Comparison of ENCODE assay signal across 25 cellular contexts in genomic region chr1:24958766-24959622, GRCh38. TPM values are rescaled to one million over a fixed set of nuclear protein-coding genes. Genes with fewer than 3 reads are reported as not detected.
DNase-seq lines count a peak whose midpoint lies in the region; TF ChIP-seq lines count a peak whose summit lies in the region.
"Had no signal": no experiment of that assay in that cellular context is flagged by ENCODE, and none has a peak within 500 bp of the region (broad histone marks: within the 10 kb centered on the region; RNA-seq: fewer than 3 reads in every experiment).

No MANE protein-coding gene starts in this region.

- peak overlapping the region; percentile 1 for H2BK120ac ChIP-seq in trophoblast cell (ENCODE audit: insufficient read depth, low read length, poor library complexity)

- H3K79me1 ChIP-seq in trophoblast cell (ENCODE audit: low read length) = peaks cover 3% of the 10 kb centered on the region

- peak overlapping the region; percentile 33 for H4K8ac ChIP-seq in trophoblast cell (ENCODE audit: low read depth, low read length)

- CTCF ChIA-PET in activated CD4-positive, alpha-beta T cell treated with anti-CD3 and anti-CD28 coated beads, Interleukin-2, amount 10 ng/mL, durations not matched to agents 7 days and 5 days (lab: Charles Lee) = interaction anchor here (0.9 to 1.2 kb wide), 4 partner anchors 12 to 78 kb away, joined by 3 read pairs; no protein-coding TSS in a partner anchor
- CTCF ChIA-PET in A673 (lab: Charles Lee) = no interaction called here

- no peak overlapping the region for H3K4me2 ChIP-seq in trophoblast cell (ENCODE audit: low read length)
- H3K4me2 ChIP-seq: A549 had no signal

- DNase-seq in activated CD4-positive, alpha-beta T cell treated with anti-CD3 and anti-CD28 coated beads, Interleukin-2, amount 10 ng/mL, durations not matched to agents 7 days and 5 days = no peak
- DNase-seq in activated CD4-positive, alpha-beta T cell treated with anti-CD3 and anti-CD28 coated beads, Interleukin-2, amount 50 U/mL, for 48 hours = no peak
- no peak for DNase-seq in GM12864 (ENCODE audit: low read depth)
- no peak for DNase-seq in activated T-helper 1 cell treated with anti-CD3 and anti-CD28 coated beads, Interleukin-12 subunit alpha, Interleukin-12 subunit beta, Interleukin-2, Interleukin-4 antibody, amounts not matched to agents 30 ng/mL and 10 ng/mL and 1 ng/mL, durations not matched to agents 14 hours and 24 hours and 36 hours (ENCODE audit: low spot score)
- no peak for DNase-seq in trophoblast cell
- no peak for DNase-seq in A673 (ENCODE audit: low spot score)
- no peak for DNase-seq in GDM1 (lab: John Stamatoyannopoulos, UW)
- no peak for DNase-seq in NCI-H1417 treated with DMSO at 0.1 percent for 48 hours (lab: John Stamatoyannopoulos, UW)
- DNase-seq: activated effector memory CD4-positive, alpha-beta T cell treated with anti-CD3 and anti-CD28 coated beads, Interleukin-2, amount 50 U/mL, for 16 hours; C1 segment of cervical spinal cord; cerebellar nuclear complex; H7; hippocampal formation; Kasumi-1; NCI-H1092; NCI-H2029 treated with DMSO at 0.1 percent for 48 hours; NCI-H345; SJCRH30; stimulated activated CD4-positive, alpha-beta T cell treated with anti-CD3 and anti-CD28 coated beads, Interleukin-12 subunit alpha, Interleukin-12 subunit beta, amount 100 ng/mL, for 4 hours; testis; WERI-Rb-1 had no signal

- H3K27me3 Mint-ChIP-seq in activated CD4-positive, alpha-beta T cell treated with anti-CD3 and anti-CD28 coated beads, Interleukin-2, amount 10 ng/mL, durations not matched to agents 7 days and 5 days = no peaks in the 10 kb centered on the region
- no peaks in the 10 kb centered on the region for H3K27me3 Mint-ChIP-seq in activated T-helper 1 cell treated with anti-CD3 and anti-CD28 coated beads, Interleukin-12 subunit alpha, Interleukin-12 subunit beta, Interleukin-2, Interleukin-4 antibody, amounts not matched to agents 30 ng/mL and 10 ng/mL and 1 ng/mL, durations not matched to agents 14 hours and 24 hours and 36 hours (ENCODE audit: insufficient read depth)

- H2AFZ ChIP-seq in trophoblast cell (ENCODE audit: insufficient read depth, low read length, poor library complexity) = no peak overlapping the region

- peak overlapping the region; percentile 58 for H3K18ac ChIP-seq in trophoblast cell (ENCODE audit: low read length)

- peak overlapping the region; percentile 10 for H2AK5ac ChIP-seq in trophoblast cell (ENCODE audit: low read length)

- H3K27me3 ChIP-seq in trophoblast cell (ENCODE audit: insufficient read depth, low read length) (no peaks in the 10 kb centered on the region), A673 (replicated peaks; ENCODE audit: insufficient read depth, low read depth, low read length, poor library complexity) (no peaks in the 10 kb centered on the region)
- H3K27me3 ChIP-seq: ascending aorta, testis had no signal

- H4K91ac ChIP-seq in trophoblast cell (ENCODE audit: low read depth, low read length) = peak overlapping the region; percentile 68

- no peak overlapping the region for H4K12ac ChIP-seq in trophoblast cell (ENCODE audit: low read depth, low read length)

- H3K23ac ChIP-seq in trophoblast cell (ENCODE audit: low read length) = no peak overlapping the region

- no peaks in the 10 kb centered on the region for H3K9me3 Mint-ChIP-seq in activated CD4-positive, alpha-beta T cell treated with anti-CD3 and anti-CD28 coated beads, Interleukin-2, amount 10 ng/mL, durations not matched to agents 7 days and 5 days
- H3K9me3 Mint-ChIP-seq in activated T-helper 1 cell treated with anti-CD3 and anti-CD28 coated beads, Interleukin-12 subunit alpha, Interleukin-12 subunit beta, Interleukin-2, Interleukin-4 antibody, amounts not matched to agents 30 ng/mL and 10 ng/mL and 1 ng/mL, durations not matched to agents 14 hours and 24 hours and 36 hours = no peaks in the 10 kb centered on the region

- peak overlapping the region; percentile 68 for H3K27ac Mint-ChIP-seq in activated CD4-positive, alpha-beta T cell treated with anti-CD3 and anti-CD28 coated beads, Interleukin-2, amount 10 ng/mL, durations not matched to agents 7 days and 5 days
- peak overlapping the region; percentile 90 for H3K27ac Mint-ChIP-seq in activated T-helper 1 cell treated with anti-CD3 and anti-CD28 coated beads, Interleukin-12 subunit alpha, Interleukin-12 subunit beta, Interleukin-2, Interleukin-4 antibody, amounts not matched to agents 30 ng/mL and 10 ng/mL and 1 ng/mL, durations not matched to agents 14 hours and 24 hours and 36 hours

- peak overlapping the region; percentile 6 for H3K4ac ChIP-seq in trophoblast cell (ENCODE audit: low read depth, low read length)

- peak overlapping the region; percentile 48 for H3K4me3 Mint-ChIP-seq in activated CD4-positive, alpha-beta T cell treated with anti-CD3 and anti-CD28 coated beads, Interleukin-2, amount 10 ng/mL, durations not matched to agents 7 days and 5 days
- peak overlapping the region; percentile 93 for H3K4me3 Mint-ChIP-seq in activated T-helper 1 cell treated with anti-CD3 and anti-CD28 coated beads, Interleukin-12 subunit alpha, Interleukin-12 subunit beta, Interleukin-2, Interleukin-4 antibody, amounts not matched to agents 30 ng/mL and 10 ng/mL and 1 ng/mL, durations not matched to agents 14 hours and 24 hours and 36 hours

- POLR2A ChIA-PET in activated CD4-positive, alpha-beta T cell treated with anti-CD3 and anti-CD28 coated beads, Interleukin-2, amount 10 ng/mL, durations not matched to agents 7 days and 5 days (lab: Charles Lee) = no interaction called here
- POLR2A ChIA-PET in A673 (lab: Charles Lee; ENCODE audit: low non-redundant PET) = no interaction called here

- H3K4me1 ChIP-seq in trophoblast cell (ENCODE audit: control insufficient read depth in 1 of 2, insufficient read depth in 2 of 2, low read length in 2 of 2) (peaks cover 15 to 21% of the 10 kb centered on the region in 2 experiments), A673 (ENCODE audit: insufficient read depth, low read length, poor library complexity, severe bottlenecking) (no peaks in the 10 kb centered on the region)
- H3K4me1 ChIP-seq: A549, ascending aorta, SJCRH30, testis had no signal

- no peak overlapping the region for H2BK5ac ChIP-seq in trophoblast cell (ENCODE audit: low read depth, low read length, poor library complexity)

- H3K14ac ChIP-seq in trophoblast cell (ENCODE audit: low read length) = peak overlapping the region; percentile 30

- no peak overlapping the region for H3K9ac ChIP-seq in trophoblast cell (ENCODE audit: low read length)

- no CpG with 5 or more reads among the region's 23 CpGs for WGBS in trophoblast cell (ENCODE audit: extremely low coverage, insufficient coverage, insufficient read length)

- peaks cover 74% of the 10 kb centered on the region for H3K36me3 Mint-ChIP-seq in activated CD4-positive, alpha-beta T cell treated with anti-CD3 and anti-CD28 coated beads, Interleukin-2, amount 10 ng/mL, durations not matched to agents 7 days and 5 days (ENCODE audit: low read depth)
- peaks cover 77% of the 10 kb centered on the region for H3K36me3 Mint-ChIP-seq in activated T-helper 1 cell treated with anti-CD3 and anti-CD28 coated beads, Interleukin-12 subunit alpha, Interleukin-12 subunit beta, Interleukin-2, Interleukin-4 antibody, amounts not matched to agents 30 ng/mL and 10 ng/mL and 1 ng/mL, durations not matched to agents 14 hours and 24 hours and 36 hours (ENCODE audit: low read depth)

- peak overlapping the region; percentile 36 for H3K4me3 ChIP-seq in GM12864 (ENCODE audit: low read depth, low read length)
- no peak overlapping the region for H3K4me3 ChIP-seq in trophoblast cell (ENCODE audit: low read depth, low read length)
- H3K4me3 ChIP-seq in A673 (ENCODE audit: low read depth, low read length, poor library complexity, severe bottlenecking) = no peak overlapping the region
- H3K4me3 ChIP-seq: A549, ascending aorta, SJCRH30, testis had no signal

- H3K27ac ChIP-seq in trophoblast cell (ENCODE audit: low read depth, low read length) (no peak overlapping the region), A673 (ENCODE audit: low read depth, low read length, poor library complexity, severe bottlenecking) (no peak overlapping the region)
- H3K27ac ChIP-seq: A549, ascending aorta, SJCRH30, testis, WERI-Rb-1 had no signal

- H3K36me3 ChIP-seq in trophoblast cell (ENCODE audit: control insufficient read depth in 1 of 2, insufficient read depth in 2 of 2, low read length in 2 of 2) (no peaks in the 10 kb centered on the region), A673 (ENCODE audit: insufficient read depth, low read length, poor library complexity, severe bottlenecking) (no peaks in the 10 kb centered on the region)
- H3K36me3 ChIP-seq: ascending aorta, SJCRH30, WERI-Rb-1 had no signal

- intact Hi-C loops in activated T-helper 1 cell treated with anti-CD3 and anti-CD28 coated beads, Interleukin-12 subunit alpha, Interleukin-12 subunit beta, Interleukin-2, Interleukin-4 antibody, amounts not matched to agents 30 ng/mL and 10 ng/mL and 1 ng/mL, durations not matched to agents 14 hours and 24 hours and 36 hours (cut with micrococcal nuclease) = loop anchor here (10.0 kb wide), 1 partner anchor 276 kb away; the partner anchor contains the start of gene SYF2
- intact Hi-C loops in A673 (cut with micrococcal nuclease; ENCODE audit: unreplicated experiment) = no loop called here

- peaks cover 90% of the 10 kb centered on the region for H3K4me1 Mint-ChIP-seq in activated CD4-positive, alpha-beta T cell treated with anti-CD3 and anti-CD28 coated beads, Interleukin-2, amount 10 ng/mL, durations not matched to agents 7 days and 5 days
- H3K4me1 Mint-ChIP-seq in activated T-helper 1 cell treated with anti-CD3 and anti-CD28 coated beads, Interleukin-12 subunit alpha, Interleukin-12 subunit beta, Interleukin-2, Interleukin-4 antibody, amounts not matched to agents 30 ng/mL and 10 ng/mL and 1 ng/mL, durations not matched to agents 14 hours and 24 hours and 36 hours (ENCODE audit: low read depth) = peaks cover 88% of the 10 kb centered on the region

- H3K9me3 ChIP-seq in trophoblast cell (ENCODE audit: insufficient read depth, low read depth, low read length) = no peaks in the 10 kb centered on the region
- no peaks in the 10 kb centered on the region for H3K9me3 ChIP-seq in A673 (ENCODE audit: low read depth, low read length, poor library complexity, severe bottlenecking)
- H3K9me3 ChIP-seq: A549, ascending aorta, SJCRH30, testis had no signal

- no TSS peak for BruUV-seq in A673 (replicated peaks; lab: Mats Ljungman, UMichigan)

- TF ChIP-seq CTCF in GM12864 (IDR thresholded peaks at IDR 0.05; ENCODE audit: low read depth, low read length, missing control alignments) (no peak), A673 (conservative IDR thresholded peaks at IDR 0.05; ENCODE audit: low read depth, low read length) (no peak)

- H3K79me2 ChIP-seq in trophoblast cell (ENCODE audit: control insufficient read depth, insufficient read depth, low read length, poor library complexity) = no peaks in the 10 kb centered on the region

- H2BK12ac ChIP-seq in trophoblast cell (ENCODE audit: low read length) = peak overlapping the region; percentile 67

RNA-seq across cellular contexts. Expression of gene RUNX3, which starts 28.9 kb away (rescaled TPM):
- total RNA-seq in activated CD4-positive, alpha-beta T cell treated with anti-CD3 and anti-CD28 coated beads, Interleukin-2, amount 10 ng/mL, durations not matched to agents 7 days and 5 days = 100 to 1,000 TPM; 108 to 125 TPM
- 133 and 140 TPM in 2 replicates for total RNA-seq in activated T-helper 1 cell treated with anti-CD3 and anti-CD28 coated beads, Interleukin-12 subunit alpha, Interleukin-12 subunit beta, Interleukin-2, Interleukin-4 antibody, amounts not matched to agents 30 ng/mL and 10 ng/mL and 1 ng/mL, durations not matched to agents 14 hours and 24 hours and 36 hours
- 0.03 and 0.11 TPM in 2 replicates for polyA plus RNA-seq in trophoblast cell (2013)
- 8.6 and 10.2 TPM in 2 replicates for total RNA-seq in A673 (2021)
- total RNA-seq: frontal cortex, lung microvascular endothelial cell had no signal
